Comparison of ENCODE assay signal across 8 cellular contexts in genomic region chr1:205493241-205494085, GRCh38. TPM values are rescaled to one million over a fixed set of nuclear protein-coding genes. Genes with fewer than 3 reads are reported as not detected.
DNase-seq lines count a peak whose midpoint lies in the region; ATAC-seq and TF ChIP-seq lines count a peak whose summit lies in the region.

No MANE protein-coding gene starts in this region.

- H3K4me2 ChIP-seq in Karpas-422 (ENCODE audit: low read depth, low read length, poor library complexity, severe bottlenecking) = no peak overlapping the region

- H3K79me2 ChIP-seq in Karpas-422 (ENCODE audit: low read length) = no peaks in the 10 kb centered on the region

- CTCF ChIA-PET in activated CD8-positive, alpha-beta T cell treated with anti-CD3 and anti-CD28 coated beads for 36 hours (lab: Charles Lee) = interaction anchor here (1.4 to 4.9 kb wide), 7 partner anchors 8 to 164 kb away, joined by 4 to 37 read pairs (median 8); no protein-coding TSS in a partner anchor
- CTCF ChIA-PET in activated naive CD4-positive, alpha-beta T cell treated with anti-CD3 and anti-CD28 coated beads, Interleukin-2, amount 10 ng/mL, durations not matched to agents 7 days and 5 days (lab: Charles Lee) = interaction anchor here (0.6 to 12.9 kb wide), 5 partner anchors 9 to 702 kb away, joined by 3 to 216 read pairs (median 3); no protein-coding TSS in a partner anchor

- intact Hi-C loops in activated CD8-positive, alpha-beta T cell treated with anti-CD3 and anti-CD28 coated beads for 36 hours (cut with micrococcal nuclease) = no loop called here
- intact Hi-C loops in right cardiac atrium (cut with DNase I) = no loop called here

- H3K27me3 ChIP-seq in right cardiac atrium (ENCODE audit: control insufficient read depth, insufficient read depth) = no peaks in the 10 kb centered on the region
- no peaks in the 10 kb centered on the region for H3K27me3 ChIP-seq in thoracic aorta (replicated peaks; ENCODE audit: insufficient read depth)
- no peaks in the 10 kb centered on the region for H3K27me3 ChIP-seq in Karpas-422 (ENCODE audit: low read length)

- H3K9ac ChIP-seq in Karpas-422 (ENCODE audit: low read length) = no peak overlapping the region

- H3K4me3 Mint-ChIP-seq in activated CD8-positive, alpha-beta T cell treated with anti-CD3 and anti-CD28 coated beads for 36 hours = no peak overlapping the region
- H3K4me3 Mint-ChIP-seq in activated naive CD4-positive, alpha-beta T cell treated with anti-CD3 and anti-CD28 coated beads, Interleukin-2, amount 10 ng/mL, durations not matched to agents 7 days and 5 days = no peak overlapping the region

- DNase-seq in activated CD4-positive, CD25-positive, alpha-beta regulatory T cell (lab: John Stamatoyannopoulos, UW) = no peak
- DNase-seq in activated CD8-positive, alpha-beta T cell treated with anti-CD3 and anti-CD28 coated beads for 36 hours = peak; percentile 45
- DNase-seq in right cardiac atrium (peak; percentile 61 to 79 (median 72)), thoracic aorta (ENCODE audit: low spot score) (peak; percentile 29), Karpas-422 (no peak)
- DNase-seq in activated CD4-positive, alpha-beta T cell treated with anti-CD3 and anti-CD28 coated beads for 1 hour = no peak
- DNase-seq in activated naive CD4-positive, alpha-beta T cell treated with anti-CD3 and anti-CD28 coated beads, Interleukin-2, amount 10 ng/mL, durations not matched to agents 7 days and 5 days = no peak

- H3K9me3 ChIP-seq in right cardiac atrium (ENCODE audit: control insufficient read depth, low read length) = no peaks in the 10 kb centered on the region
- no peaks in the 10 kb centered on the region for H3K9me3 ChIP-seq in thoracic aorta
- H3K9me3 ChIP-seq in Karpas-422 (ENCODE audit: low read length) = no peaks in the 10 kb centered on the region

- H3K27me3 Mint-ChIP-seq in activated CD8-positive, alpha-beta T cell treated with anti-CD3 and anti-CD28 coated beads for 36 hours = peaks cover 23% of the 10 kb centered on the region
- H3K27me3 Mint-ChIP-seq in activated naive CD4-positive, alpha-beta T cell treated with anti-CD3 and anti-CD28 coated beads, Interleukin-2, amount 10 ng/mL, durations not matched to agents 7 days and 5 days = peaks cover 72% of the 10 kb centered on the region

- POLR2A ChIA-PET in activated CD8-positive, alpha-beta T cell treated with anti-CD3 and anti-CD28 coated beads for 36 hours (lab: Charles Lee) = no interaction called here

- no peaks in the 10 kb centered on the region for H3K9me2 ChIP-seq in Karpas-422 (replicated peaks; ENCODE audit: insufficient read depth, low read length)

- no peaks in the 10 kb centered on the region for H3K36me3 ChIP-seq in thoracic aorta
- no peaks in the 10 kb centered on the region for H3K36me3 ChIP-seq in Karpas-422 (ENCODE audit: insufficient read depth, low read length)

- peaks cover 4% of the 10 kb centered on the region for H3K4me1 Mint-ChIP-seq in activated CD8-positive, alpha-beta T cell treated with anti-CD3 and anti-CD28 coated beads for 36 hours (ENCODE audit: low read depth)
- H3K4me1 Mint-ChIP-seq in activated naive CD4-positive, alpha-beta T cell treated with anti-CD3 and anti-CD28 coated beads, Interleukin-2, amount 10 ng/mL, durations not matched to agents 7 days and 5 days = no peaks in the 10 kb centered on the region

- H3K4me1 ChIP-seq in right cardiac atrium (ENCODE audit: control insufficient read depth, insufficient read depth, low read length) = peaks cover 8% of the 10 kb centered on the region
- peaks cover 15 to 21% of the 10 kb centered on the region in 2 donors for H3K4me1 ChIP-seq in thoracic aorta (ENCODE audit: control insufficient read depth in 1 of 2, low read depth in 2 of 2)
- H3K4me1 ChIP-seq in Karpas-422 (ENCODE audit: low read length) = no peaks in the 10 kb centered on the region

- H3K27ac ChIP-seq in right cardiac atrium (ENCODE audit: low read length) = peak overlapping the region; percentile 58
- peak overlapping the region; percentile 39 to 41 for H3K27ac ChIP-seq in thoracic aorta
- no peak overlapping the region for H3K27ac ChIP-seq in Karpas-422 (ENCODE audit: low read length)

- H3K36me3 Mint-ChIP-seq in activated CD8-positive, alpha-beta T cell treated with anti-CD3 and anti-CD28 coated beads for 36 hours (ENCODE audit: low read depth) = no peaks in the 10 kb centered on the region
- H3K36me3 Mint-ChIP-seq in activated naive CD4-positive, alpha-beta T cell treated with anti-CD3 and anti-CD28 coated beads, Interleukin-2, amount 10 ng/mL, durations not matched to agents 7 days and 5 days = no peaks in the 10 kb centered on the region

- peak; percentile 35 to 43 for ATAC-seq in activated CD4-positive, CD25-positive, alpha-beta regulatory T cell treated with anti-CD3 and anti-CD28 coated beads, Interleukin-2, amount 50 U/mL, for 24 hours
- peak; percentile 85 for ATAC-seq in activated CD8-positive, alpha-beta T cell treated with anti-CD3 and anti-CD28 coated beads for 36 hours
- ATAC-seq in right cardiac atrium = peak; percentile 72 to 87
- ATAC-seq in thoracic aorta (ENCODE audit: insufficient number of reproducible peaks, low FRiP score, low read depth) = peak; percentile 68

- no peak overlapping the region for H3K27ac Mint-ChIP-seq in activated CD8-positive, alpha-beta T cell treated with anti-CD3 and anti-CD28 coated beads for 36 hours
- no peak overlapping the region for H3K27ac Mint-ChIP-seq in activated naive CD4-positive, alpha-beta T cell treated with anti-CD3 and anti-CD28 coated beads, Interleukin-2, amount 10 ng/mL, durations not matched to agents 7 days and 5 days

- TF ChIP-seq CTCF in activated CD8-positive, alpha-beta T cell treated with anti-CD3 and anti-CD28 coated beads for 36 hours (IDR thresholded peaks at IDR 0.05) = no peak
- no peak for TF ChIP-seq CTCF in thoracic aorta (IDR thresholded peaks at IDR 0.05)

- H4K20me1 ChIP-seq in Karpas-422 (ENCODE audit: insufficient read depth, low read depth, low read length) = no peaks in the 10 kb centered on the region

- H3K9me3 Mint-ChIP-seq in activated CD8-positive, alpha-beta T cell treated with anti-CD3 and anti-CD28 coated beads for 36 hours = no peaks in the 10 kb centered on the region
- no peaks in the 10 kb centered on the region for H3K9me3 Mint-ChIP-seq in activated naive CD4-positive, alpha-beta T cell treated with anti-CD3 and anti-CD28 coated beads, Interleukin-2, amount 10 ng/mL, durations not matched to agents 7 days and 5 days

- H2AFZ ChIP-seq in Karpas-422 (ENCODE audit: low read length) = no peak overlapping the region

- 28% methylated on average over 11 of the region's 11 CpGs for WGBS in right cardiac atrium

- H3K4me3 ChIP-seq in right cardiac atrium (ENCODE audit: low read length) (no peak overlapping the region), thoracic aorta (no peak overlapping the region), Karpas-422 (ENCODE audit: low read length) (no peak overlapping the region)

RNA-seq across cellular contexts. Expression of gene CDK18, which starts 11.0 kb away (rescaled TPM):
- 10 to 100 TPM in 1 of 2 experiments, 1 to 10 TPM in 1; 8.4 to 10.4 TPM for total RNA-seq in activated CD8-positive, alpha-beta T cell treated with anti-CD3 and anti-CD28 coated beads for 36 hours
- total RNA-seq in right cardiac atrium = 100 to 1,000 TPM in 3 of 4 donors, 10 to 100 TPM in 1; 80.2 to 148 (median 141) TPM
- 150 TPM for polyA plus RNA-seq in right cardiac atrium
- 10 to 100 TPM; 18.6 to 35.2 TPM for total RNA-seq in thoracic aorta
- total RNA-seq in Karpas-422 (2014; rRNA removed; shearing (Covaris generic); ENCODE audit: low replicate concordance) = 0.45 TPM in 1 of 2 replicates, not detected in the other

RNA-seq across cellular contexts. Expression of gene BLACAT1, which starts 37.6 kb away (rescaled TPM):
- under 1 TPM in 1 of 2 experiments, not detected in 1; 0.13 TPM for total RNA-seq in activated CD8-positive, alpha-beta T cell treated with anti-CD3 and anti-CD28 coated beads for 36 hours
- under 1 TPM in 1 of 4 donors, not detected in 3; 0.09 TPM for total RNA-seq in right cardiac atrium
- 0.07 TPM for polyA plus RNA-seq in right cardiac atrium
- total RNA-seq in thoracic aorta = not detected
- not detected in 2 replicates for total RNA-seq in Karpas-422 (2014; rRNA removed; shearing (Covaris generic); ENCODE audit: low replicate concordance)

Comparison
In these comparisons a context has a peak if more than half of its experiments do, and no peak if none do; other contexts are left out.
1. DNase-seq: peak in activated CD8-positive, alpha-beta T cell treated with anti-CD3 and anti-CD28 coated beads for 36 hours (single experiment), right cardiac atrium (3 of 3) and thoracic aorta (single experiment); none in activated CD4-positive, CD25-positive, alpha-beta regulatory T cell (0 of 4), Karpas-422 (single experiment), activated CD4-positive, alpha-beta T cell treated with anti-CD3 and anti-CD28 coated beads for 1 hour (single experiment) and activated naive CD4-positive, alpha-beta T cell treated with anti-CD3 and anti-CD28 coated beads, Interleukin-2, amount 10 ng/mL, durations not matched to agents 7 days and 5 days (single experiment).
2. Peak in every context shown above with its lines, with median percentiles within 50 percentile points of each other: ATAC-seq.